In the genomic region with DNA sequence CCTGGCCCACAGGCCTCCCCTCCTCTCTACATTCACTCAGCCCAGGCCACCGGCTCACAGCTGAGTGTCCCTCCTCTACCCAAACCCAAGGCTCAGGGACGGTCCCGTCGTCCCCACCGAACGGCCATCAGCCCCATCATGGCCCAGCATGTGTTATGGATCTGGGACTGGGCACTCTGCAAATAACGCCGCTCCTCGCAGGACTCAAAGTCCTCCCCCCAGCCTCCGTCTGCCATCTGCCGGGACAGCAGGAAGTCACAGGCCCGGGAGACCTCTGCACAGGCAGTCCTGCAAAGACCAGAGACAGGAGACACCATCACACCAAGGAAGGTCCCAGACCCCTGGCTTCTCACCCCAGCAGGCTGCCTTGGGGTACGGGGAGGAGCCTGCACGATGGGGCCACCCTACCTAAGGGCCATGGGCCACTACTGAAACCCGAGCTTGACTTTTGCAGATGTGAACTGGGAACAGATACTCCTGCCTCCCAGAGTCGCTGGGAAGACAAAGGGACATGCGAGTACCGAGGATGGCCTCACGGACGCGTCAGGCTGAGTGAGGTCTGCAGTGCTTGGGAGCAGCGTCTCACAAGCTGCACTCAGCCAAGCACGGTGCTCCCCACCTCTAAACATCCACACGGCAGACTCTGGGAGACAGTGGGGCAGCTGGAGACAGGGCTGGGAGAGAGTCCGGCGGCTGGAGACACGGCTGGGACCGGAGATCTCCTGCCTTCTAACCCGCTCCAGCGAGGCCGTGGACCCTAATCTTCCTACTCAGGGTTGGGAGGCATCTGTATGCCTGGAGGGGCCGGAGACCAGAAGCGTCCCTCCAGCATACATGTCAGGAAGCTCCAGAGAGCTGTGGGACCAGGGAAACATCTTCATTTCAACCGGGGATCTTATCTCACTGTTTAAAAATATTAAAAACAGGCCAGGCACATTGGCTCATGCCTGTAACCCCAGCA, we compare ENCODE assay signal across 22 cellular contexts. TPM values are rescaled to one million over a fixed set of nuclear protein-coding genes. Genes with fewer than 3 reads are reported as not detected.
DNase-seq lines count a peak whose midpoint lies in the region; ATAC-seq and TF ChIP-seq lines count a peak whose summit lies in the region.
"Had no signal": no experiment of that assay in that cellular context is flagged by ENCODE, and none has a peak within 500 bp of the region (broad histone marks: within the 10 kb centered on the region; RNA-seq: fewer than 3 reads in every experiment).

No MANE protein-coding gene starts in this region.

- H3K4me1 ChIP-seq in left ventricle myocardium inferior = peaks cover 21% of the 10 kb centered on the region
- H3K4me1 ChIP-seq in neural progenitor cell = no peaks in the 10 kb centered on the region
- H3K4me1 ChIP-seq in aorta (ENCODE audit: control insufficient read depth in 1 of 2, insufficient read depth in 2 of 2, low read length in 2 of 2) = no peaks in the 10 kb centered on the region
- H3K4me1 ChIP-seq: right lobe of liver had no signal

- ATAC-seq in Right ventricle myocardium inferior (no peak), aorta (ENCODE audit: low FRiP score) (peak; percentile 16), GM18858 (IDR thresholded peaks at IDR 0.05; ENCODE audit: unreplicated experiment) (no peak)

- H3K36me3 Mint-ChIP-seq in chondrocyte (ENCODE audit: low read depth) = peaks cover 37% of the 10 kb centered on the region
- peaks cover 33% of the 10 kb centered on the region for H3K36me3 Mint-ChIP-seq in neural progenitor cell
- H3K36me3 Mint-ChIP-seq in activated T-helper 1 cell treated with anti-CD3 and anti-CD28 coated beads, Interleukin-12 subunit alpha, Interleukin-12 subunit beta, Interleukin-2, Interleukin-4 antibody, amounts not matched to agents 30 ng/mL and 10 ng/mL and 1 ng/mL, durations not matched to agents 14 hours and 24 hours and 36 hours (ENCODE audit: low read depth) = peaks cover 25% of the 10 kb centered on the region

- TF ChIP-seq CTCF in left ventricle myocardium inferior (IDR thresholded peaks at IDR 0.05; ENCODE audit: borderline replicate concordance) (no peak), chondrocyte (IDR thresholded peaks at IDR 0.05) (no peak), neural progenitor cell (IDR thresholded peaks at IDR 0.05) (no peak)

- H3K27ac Mint-ChIP-seq in chondrocyte (ENCODE audit: unreplicated experiment) (no peak overlapping the region), neural progenitor cell (peak overlapping the region; percentile 60)
- H3K27ac Mint-ChIP-seq in activated T-helper 1 cell treated with anti-CD3 and anti-CD28 coated beads, Interleukin-12 subunit alpha, Interleukin-12 subunit beta, Interleukin-2, Interleukin-4 antibody, amounts not matched to agents 30 ng/mL and 10 ng/mL and 1 ng/mL, durations not matched to agents 14 hours and 24 hours and 36 hours = no peak overlapping the region
- H3K27ac Mint-ChIP-seq: activated naive CD8-positive, alpha-beta T cell treated with anti-CD3 and anti-CD28 coated beads for 36 hours; memory B cell; T-helper 2 cell treated with Interferon-gamma antibody and Interleukin-4, amounts not matched to agents 5 μg/mL and 100 μg/mL, for 36 hours had no signal

- H3K4me3 ChIP-seq in left ventricle myocardium inferior = no peak overlapping the region
- H3K4me3 ChIP-seq in neural progenitor cell = no peak overlapping the region
- H3K4me3 ChIP-seq in aorta (ENCODE audit: low read length in 2 of 2) = no peak overlapping the region
- H3K4me3 ChIP-seq: dorsolateral prefrontal cortex, esophagus squamous epithelium, right lobe of liver had no signal

- H3K4me1 Mint-ChIP-seq in chondrocyte (ENCODE audit: low read depth) (peaks cover 15% of the 10 kb centered on the region), neural progenitor cell (peaks cover 12% of the 10 kb centered on the region)
- no peaks in the 10 kb centered on the region for H3K4me1 Mint-ChIP-seq in activated T-helper 1 cell treated with anti-CD3 and anti-CD28 coated beads, Interleukin-12 subunit alpha, Interleukin-12 subunit beta, Interleukin-2, Interleukin-4 antibody, amounts not matched to agents 30 ng/mL and 10 ng/mL and 1 ng/mL, durations not matched to agents 14 hours and 24 hours and 36 hours (ENCODE audit: low read depth)
- H3K4me1 Mint-ChIP-seq: activated naive CD8-positive, alpha-beta T cell treated with anti-CD3 and anti-CD28 coated beads for 36 hours; memory B cell had no signal

- intact Hi-C loops in left ventricle myocardium inferior (cut with micrococcal nuclease) = no loop called here
- intact Hi-C loops in Right ventricle myocardium inferior (cut with DNase I) = no loop called here
- intact Hi-C loops in aorta (cut with DNase I) = no loop called here
- intact Hi-C loops in activated T-helper 1 cell treated with anti-CD3 and anti-CD28 coated beads, Interleukin-12 subunit alpha, Interleukin-12 subunit beta, Interleukin-2, Interleukin-4 antibody, amounts not matched to agents 30 ng/mL and 10 ng/mL and 1 ng/mL, durations not matched to agents 14 hours and 24 hours and 36 hours (cut with micrococcal nuclease) = no loop called here

- no peaks in the 10 kb centered on the region for H3K27me3 Mint-ChIP-seq in chondrocyte (ENCODE audit: low read depth)
- no peaks in the 10 kb centered on the region for H3K27me3 Mint-ChIP-seq in neural progenitor cell (ENCODE audit: insufficient read depth, low read depth)
- H3K27me3 Mint-ChIP-seq in activated T-helper 1 cell treated with anti-CD3 and anti-CD28 coated beads, Interleukin-12 subunit alpha, Interleukin-12 subunit beta, Interleukin-2, Interleukin-4 antibody, amounts not matched to agents 30 ng/mL and 10 ng/mL and 1 ng/mL, durations not matched to agents 14 hours and 24 hours and 36 hours (ENCODE audit: insufficient read depth) = no peaks in the 10 kb centered on the region
- H3K27me3 Mint-ChIP-seq: activated naive CD8-positive, alpha-beta T cell treated with anti-CD3 and anti-CD28 coated beads for 36 hours; CD8-positive, alpha-beta memory T cell; memory B cell had no signal

- H3K9me3 Mint-ChIP-seq in chondrocyte (ENCODE audit: low read depth) = no peaks in the 10 kb centered on the region
- no peaks in the 10 kb centered on the region for H3K9me3 Mint-ChIP-seq in neural progenitor cell
- H3K9me3 Mint-ChIP-seq in activated T-helper 1 cell treated with anti-CD3 and anti-CD28 coated beads, Interleukin-12 subunit alpha, Interleukin-12 subunit beta, Interleukin-2, Interleukin-4 antibody, amounts not matched to agents 30 ng/mL and 10 ng/mL and 1 ng/mL, durations not matched to agents 14 hours and 24 hours and 36 hours = no peaks in the 10 kb centered on the region
- H3K9me3 Mint-ChIP-seq: activated naive CD8-positive, alpha-beta T cell treated with anti-CD3 and anti-CD28 coated beads for 36 hours; CD8-positive, alpha-beta memory T cell; memory B cell; T-helper 2 cell treated with Interferon-gamma antibody and Interleukin-4, amounts not matched to agents 5 μg/mL and 100 μg/mL, for 36 hours had no signal

- H3K36me3 ChIP-seq in left ventricle myocardium inferior (peaks cover 85% of the 10 kb centered on the region), neural progenitor cell (peaks cover 8% of the 10 kb centered on the region), aorta (ENCODE audit: control insufficient read depth in 1 of 2, insufficient read depth in 2 of 2, low read length in 1 of 2) (peaks cover 4 to 19% of the 10 kb centered on the region in 2 donors)

- H3K9me3 ChIP-seq in left ventricle myocardium inferior (replicated peaks) (no peaks in the 10 kb centered on the region), neural progenitor cell (ENCODE audit: low read depth) (no peaks in the 10 kb centered on the region), aorta (ENCODE audit: control insufficient read depth, low read length) (no peaks in the 10 kb centered on the region)
- H3K9me3 ChIP-seq: esophagus squamous epithelium, neutrophil, right lobe of liver had no signal

- H2AFZ ChIP-seq in neural progenitor cell (replicated peaks) = no peak overlapping the region

- H3F3A ChIP-seq in neural progenitor cell (ENCODE audit: low read depth) = no peaks in the 10 kb centered on the region

- H3K27me3 ChIP-seq in left ventricle myocardium inferior (ENCODE audit: low read depth) (no peaks in the 10 kb centered on the region), neural progenitor cell (no peaks in the 10 kb centered on the region), aorta (ENCODE audit: control insufficient read depth in 1 of 2, insufficient read depth in 2 of 2, low read length in 1 of 2) (no peaks in the 10 kb centered on the region)
- H3K27me3 ChIP-seq: brain microvascular endothelial cell, dorsolateral prefrontal cortex, esophagus squamous epithelium, neutrophil, right lobe of liver had no signal

- WGBS in aorta, 2 donors = 92% methylated on average over 34 of the region's 34 CpGs

- no peaks in the 10 kb centered on the region for H4K20me1 ChIP-seq in neural progenitor cell (ENCODE audit: low read depth)

- H3K4me3 Mint-ChIP-seq in chondrocyte (ENCODE audit: unreplicated experiment) = no peak overlapping the region
- no peak overlapping the region for H3K4me3 Mint-ChIP-seq in neural progenitor cell
- no peak overlapping the region for H3K4me3 Mint-ChIP-seq in activated T-helper 1 cell treated with anti-CD3 and anti-CD28 coated beads, Interleukin-12 subunit alpha, Interleukin-12 subunit beta, Interleukin-2, Interleukin-4 antibody, amounts not matched to agents 30 ng/mL and 10 ng/mL and 1 ng/mL, durations not matched to agents 14 hours and 24 hours and 36 hours
- H3K4me3 Mint-ChIP-seq: activated naive CD8-positive, alpha-beta T cell treated with anti-CD3 and anti-CD28 coated beads for 36 hours; CD8-positive, alpha-beta memory T cell; memory B cell; T-helper 2 cell treated with Interferon-gamma antibody and Interleukin-4, amounts not matched to agents 5 μg/mL and 100 μg/mL, for 36 hours had no signal

- DNase-seq in left ventricle myocardium inferior (peak; percentile 7), Right ventricle myocardium inferior (ENCODE audit: missing footprints) (no peak), chondrocyte (ENCODE audit: low spot score) (peak; percentile 71), neural progenitor cell (ENCODE audit: low spot score) (no peak), aorta (peak; percentile 38 to 69), NCI-H1436 treated with DMSO at 0.1 percent for 48 hours (lab: John Stamatoyannopoulos, UW) (no peak)
- DNase-seq in activated T-helper 1 cell treated with anti-CD3 and anti-CD28 coated beads, Interleukin-12 subunit alpha, Interleukin-12 subunit beta, Interleukin-2, Interleukin-4 antibody, amounts not matched to agents 30 ng/mL and 10 ng/mL and 1 ng/mL, durations not matched to agents 14 hours and 24 hours and 36 hours (ENCODE audit: low spot score) = no peak
- DNase-seq: activated naive CD8-positive, alpha-beta T cell treated with anti-CD3 and anti-CD28 coated beads for 36 hours; brain microvascular endothelial cell; esophagus squamous epithelium; NCI-H1694 treated with DMSO at 0.1 percent for 48 hours; right lobe of liver; SIG-M5; stimulated activated CD4-positive, alpha-beta T cell treated with anti-CD3 and anti-CD28 coated beads, Interleukin-2, amount 100 ng/mL, for 24 hours had no signal

- H3K27ac ChIP-seq in left ventricle myocardium inferior (replicated peaks) (no peak overlapping the region), neural progenitor cell (no peak overlapping the region), aorta (ENCODE audit: low read depth in 1 of 2, low read length in 2 of 2) (no peak overlapping the region)
- H3K27ac ChIP-seq: brain microvascular endothelial cell, esophagus squamous epithelium, neutrophil, right lobe of liver had no signal

- no peak overlapping the region for H3K9ac ChIP-seq in neural progenitor cell

- H3K4me2 ChIP-seq in neural progenitor cell = no peak overlapping the region

- H3K79me2 ChIP-seq in neural progenitor cell (ENCODE audit: low read depth) = no peaks in the 10 kb centered on the region

RNA-seq across cellular contexts. Expression of a gene that starts 10.4 kb away (rescaled TPM):
- total RNA-seq in left ventricle myocardium inferior = 7.0 TPM
- total RNA-seq in Right ventricle myocardium inferior = 7.7 TPM
- total RNA-seq in chondrocyte = 14.0 to 18.5 TPM (median 14.1 TPM) in 3 replicates
- 5.1 and 20.2 TPM in 2 replicates for total RNA-seq in neural progenitor cell (ENCODE audit: low replicate concordance)
- 10 to 100 TPM in 1 of 2 donors, 1 to 10 TPM in 1; 5.2 to 12.4 TPM for total RNA-seq in aorta
- 10 to 100 TPM in 1 of 2 donors, 1 to 10 TPM in 1; 2.4 to 47.9 TPM for polyA plus RNA-seq in aorta
- total RNA-seq in activated T-helper 1 cell treated with anti-CD3 and anti-CD28 coated beads, Interleukin-12 subunit alpha, Interleukin-12 subunit beta, Interleukin-2, Interleukin-4 antibody, amounts not matched to agents 30 ng/mL and 10 ng/mL and 1 ng/mL, durations not matched to agents 14 hours and 24 hours and 36 hours = 12.1 and 12.8 TPM in 2 replicates

RNA-seq across cellular contexts. Expression of a gene that starts 33.9 kb away (rescaled TPM):
- total RNA-seq in left ventricle myocardium inferior (52.0 TPM), Right ventricle myocardium inferior (61.0 TPM), chondrocyte (93.2 to 110 TPM (median 107 TPM) in 3 replicates), neural progenitor cell (ENCODE audit: low replicate concordance) (26.7 and 90.5 TPM in 2 replicates), aorta (10 to 100 TPM; 60.2 to 85.2 TPM)
- 10 to 100 TPM in 1 of 2 donors, 1 to 10 TPM in 1; 9.3 to 52.0 TPM for polyA plus RNA-seq in aorta
- total RNA-seq in activated T-helper 1 cell treated with anti-CD3 and anti-CD28 coated beads, Interleukin-12 subunit alpha, Interleukin-12 subunit beta, Interleukin-2, Interleukin-4 antibody, amounts not matched to agents 30 ng/mL and 10 ng/mL and 1 ng/mL, durations not matched to agents 14 hours and 24 hours and 36 hours = 15.8 and 17.0 TPM in 2 replicates

RNA-seq across cellular contexts. Expression of a gene that starts 39.3 kb away (rescaled TPM):
- total RNA-seq in left ventricle myocardium inferior (2.2 TPM), Right ventricle myocardium inferior (1.2 TPM), chondrocyte (1.7 to 4.1 TPM (median 1.7 TPM) in 3 replicates), neural progenitor cell (ENCODE audit: low replicate concordance) (0.96 TPM in 1 of 2 replicates, not detected in the other), aorta (1 to 10 TPM; 1.1 to 2.6 TPM)
- 1 to 10 TPM in 1 of 2 donors, under 1 TPM in 1; 0.50 to 8.7 TPM for polyA plus RNA-seq in aorta
- 0.56 and 0.62 TPM in 2 replicates for total RNA-seq in activated T-helper 1 cell treated with anti-CD3 and anti-CD28 coated beads, Interleukin-12 subunit alpha, Interleukin-12 subunit beta, Interleukin-2, Interleukin-4 antibody, amounts not matched to agents 30 ng/mL and 10 ng/mL and 1 ng/mL, durations not matched to agents 14 hours and 24 hours and 36 hours
- total RNA-seq: CD8-positive, alpha-beta memory T cell; esophagus squamous epithelium; MCF 10A had no signal
- polyA plus RNA-seq: AG04450; CD8-positive, alpha-beta memory T cell had no signal

Comparison
In these comparisons a context has a peak if more than half of its experiments do, and no peak if none do; other contexts are left out.
1. DNase-seq: peak in left ventricle myocardium inferior (single experiment), chondrocyte (single experiment) and aorta (2 of 2); none in Right ventricle myocardium inferior (single experiment), neural progenitor cell (single experiment), NCI-H1436 treated with DMSO at 0.1 percent for 48 hours (single experiment) and activated T-helper 1 cell treated with anti-CD3 and anti-CD28 coated beads, Interleukin-12 subunit alpha, Interleukin-12 subunit beta, Interleukin-2, Interleukin-4 antibody, amounts not matched to agents 30 ng/mL and 10 ng/mL and 1 ng/mL, durations not matched to agents 14 hours and 24 hours and 36 hours (single experiment).